In the genomic region with DNA sequence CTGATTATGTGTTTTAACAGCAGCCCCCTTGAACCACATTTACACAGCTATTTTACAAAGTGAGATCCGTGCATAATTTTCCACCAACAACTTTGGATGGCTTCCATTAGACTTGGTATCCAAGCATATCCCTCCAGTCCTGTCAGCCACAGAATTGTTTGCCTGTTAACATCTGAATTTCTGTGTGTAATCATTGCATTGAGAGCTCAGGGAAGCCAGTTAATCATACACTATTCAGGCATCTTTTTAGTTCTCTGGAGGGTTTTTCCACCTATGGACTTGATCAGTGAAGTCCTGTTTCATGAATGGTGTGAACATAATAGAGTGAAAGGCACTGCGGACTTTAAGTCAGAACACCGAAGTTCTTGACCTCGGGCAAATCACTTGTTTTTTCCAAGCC, we compare ENCODE assay signal across 16 cellular contexts.
DNase-seq lines count a peak whose midpoint lies in the region; FAIRE-seq and TF ChIP-seq lines count a peak whose summit lies in the region.
"Had no signal": no experiment of that assay in that cellular context is flagged by ENCODE, and none has a peak within 500 bp of the region (broad histone marks: within the 10 kb centered on the region; RNA-seq: fewer than 3 reads in every experiment).

No MANE protein-coding gene starts in this region.

- H3K27ac ChIP-seq in mammary epithelial cell (ENCODE audit: insufficient read depth, low read depth, low read length) (peak overlapping the region; percentile 98), breast epithelium (no peak overlapping the region), small intestine (ENCODE audit: low read depth in 1 of 2, low read length in 1 of 2) (no peak overlapping the region)

- H3K4me3 ChIP-seq in mammary epithelial cell (replicated peaks in 1 of 3; ENCODE audit: insufficient read depth in 1 of 3, low read depth in 2 of 3, low read length in 3 of 3) (no peak overlapping the region), breast epithelium (no peak overlapping the region), small intestine (ENCODE audit: low read depth in 1 of 2, low read length in 2 of 2) (no peak overlapping the region)

- WGBS in mammary epithelial cell (ENCODE audit: low coverage, missing lambda C conversion rate): 83% methylated on average over 4 of the region's 4 CpGs
- 70 to 76% (median 74%) methylated on average over 4 of the region's 4 CpGs for WGBS in small intestine, 3 donors

- DNase-seq in mammary epithelial cell (no peak), breast epithelium (ENCODE audit: low spot score in 2 of 2) (no peak), astrocyte of the hippocampus (ENCODE audit: low read depth, low spot score) (peak; percentile 64), kidney glomerular epithelial cell (lab: John Stamatoyannopoulos, UW) (peak; percentile 50), renal cortical epithelial cell (ENCODE audit: low read depth) (peak; percentile 82), small intestine (no peak), cerebellar nuclear complex (lab: John Stamatoyannopoulos, UW) (no peak)
- DNase-seq: BE2C; C1 segment of cervical spinal cord; Caco-2; CD4-positive, CD25-positive, alpha-beta regulatory T cell; DMS79 treated with DMSO at 0.1 percent for 48 hours had no signal

- intact Hi-C loops in mammary epithelial cell (cut with micrococcal nuclease): no loop called here
- intact Hi-C loops in breast epithelium (cut with DNase I; ENCODE audit: low total_unique reads): no loop called here

- in situ Hi-C loops in mammary epithelial cell (cut with MboI; ENCODE audit: low sequenced_read_pairs in 2 of 2): no loop called here

- no peaks in the 10 kb centered on the region for H3K27me3 ChIP-seq in mammary epithelial cell (ENCODE audit: insufficient read depth, low read length)
- H3K27me3 ChIP-seq in breast epithelium: no peaks in the 10 kb centered on the region
- H3K27me3 ChIP-seq in small intestine (ENCODE audit: control insufficient read depth in 2 of 2, insufficient read depth in 2 of 2, low read length in 2 of 2): no peaks in the 10 kb centered on the region

- FAIRE-seq in small intestine (lab: Jason Lieb, UNC): no peak
- FAIRE-seq: D721Med, GM12891, GM19239, H1 had no signal

- no peak overlapping the region for H2AFZ ChIP-seq in mammary epithelial cell (ENCODE audit: low read depth, low read length)

- H3K36me3 ChIP-seq in mammary epithelial cell (ENCODE audit: insufficient read depth, low read length): no peaks in the 10 kb centered on the region
- no peaks in the 10 kb centered on the region for H3K36me3 ChIP-seq in breast epithelium
- no peaks in the 10 kb centered on the region for H3K36me3 ChIP-seq in small intestine (ENCODE audit: control insufficient read depth in 2 of 2, insufficient read depth in 2 of 2, low read length in 2 of 2)
- H3K36me3 ChIP-seq: BE2C had no signal

- BruUV-seq in mammary epithelial cell (replicated peaks; lab: Mats Ljungman, UMichigan): no TSS peak

- H3K4me2 ChIP-seq in mammary epithelial cell (ENCODE audit: insufficient read depth, low read depth, low read length): no peak overlapping the region

- H3K79me2 ChIP-seq in mammary epithelial cell (ENCODE audit: insufficient read depth, low read length): peaks cover 64% of the 10 kb centered on the region

- dilution Hi-C loops in mammary epithelial cell (cut with HindIII; ENCODE audit: low sequenced_read_pairs): no loop called here

- no peaks in the 10 kb centered on the region for H4K20me1 ChIP-seq in mammary epithelial cell (ENCODE audit: insufficient read depth, low read length)

- TF ChIP-seq CTCF in mammary epithelial cell (conservative IDR thresholded peaks at IDR 0.05 in 1 of 2, IDR thresholded peaks at IDR 0.05 in 1 of 2; ENCODE audit: extremely low read depth in 1 of 2, insufficient read depth in 1 of 2, low read depth in 1 of 2, low read length in 2 of 2) (no peak), breast epithelium (IDR thresholded peaks at IDR 0.05) (no peak)

- TF ChIP-seq POLR2A in breast epithelium (IDR thresholded peaks at IDR 0.05): no peak

- no peak overlapping the region for H3K9ac ChIP-seq in mammary epithelial cell (ENCODE audit: insufficient read depth, low read length)

- CTCF ChIA-PET in mammary epithelial cell (lab: Charles Lee; ENCODE audit: low non-redundant PET): no interaction called here

- H3K9me3 ChIP-seq in mammary epithelial cell (replicated peaks; ENCODE audit: insufficient read depth, low read length): no peaks in the 10 kb centered on the region
- no peaks in the 10 kb centered on the region for H3K9me3 ChIP-seq in breast epithelium
- H3K9me3 ChIP-seq in small intestine (ENCODE audit: control insufficient read depth, low read depth): no peaks in the 10 kb centered on the region
- H3K9me3 ChIP-seq: BE2C, Caco-2 had no signal

- peaks cover 49% of the 10 kb centered on the region for H3K4me1 ChIP-seq in mammary epithelial cell (ENCODE audit: insufficient read depth, low read length)
- no peaks in the 10 kb centered on the region for H3K4me1 ChIP-seq in breast epithelium
- no peaks in the 10 kb centered on the region for H3K4me1 ChIP-seq in small intestine (ENCODE audit: control insufficient read depth in 2 of 2, insufficient read depth in 1 of 2, low read depth in 1 of 2, low read length in 1 of 2)

Comparison
In these comparisons a context has a peak if more than half of its experiments do, and no peak if none do; other contexts are left out.
1. DNase-seq: peak in astrocyte of the hippocampus (single experiment), kidney glomerular epithelial cell (single experiment) and renal cortical epithelial cell (single experiment); none in mammary epithelial cell (single experiment), breast epithelium (0 of 2), small intestine (single experiment) and cerebellar nuclear complex (0 of 2).